ENCODE assay signal across 8 cellular contexts in genomic region chr17:77450742-77451270, GRCh38.
A peak's percentile ranks its signal among the peaks of the same experiment; 100 is the strongest.
DNase-seq lines count a peak whose midpoint lies in the region; ATAC-seq and TF ChIP-seq lines count a peak whose summit lies in the region.

No MANE protein-coding gene starts in this region.

- H3K23ac ChIP-seq in trophoblast cell (ENCODE audit: low read length) = no peak overlapping the region

- TF ChIP-seq CTCF in Calu3 (IDR thresholded peaks at IDR 0.05; ENCODE audit: unreplicated experiment) (no peak), esophagus squamous epithelium (IDR thresholded peaks at IDR 0.05) (no peak)

- H3K79me2 ChIP-seq in trophoblast cell (ENCODE audit: control insufficient read depth, insufficient read depth, low read length, poor library complexity) = peaks cover 44% of the 10 kb centered on the region

- DNase-seq in Calu3 (no peak), SJSA1 (ENCODE audit: low read depth in 1 of 2, low spot score in 2 of 2) (peak in 1 of 2 experiments; percentile 42), esophagus squamous epithelium (lab: John Stamatoyannopoulos, UW) (no peak), trophoblast cell (no peak), NCI-H187 treated with DMSO at 0.1 percent for 48 hours (lab: John Stamatoyannopoulos, UW) (no peak)
- no peak for DNase-seq in stimulated activated CD4-positive, alpha-beta T cell treated with anti-CD3 and anti-CD28 coated beads, Interleukin-2, amount 100 ng/mL, for 48 hours

- H4K91ac ChIP-seq in trophoblast cell (ENCODE audit: low read depth, low read length) = peak overlapping the region; percentile 93

- BruUV-seq in Calu3 (replicated peaks; lab: Mats Ljungman, UMichigan) = no TSS peak

- H3K36me3 Mint-ChIP-seq in Calu3 (ENCODE audit: insufficient read depth, unreplicated experiment) = peaks cover 84% of the 10 kb centered on the region

- peaks cover 66% of the 10 kb centered on the region for H3K4me1 ChIP-seq in SJSA1 (replicated peaks)
- H3K4me1 ChIP-seq in esophagus squamous epithelium = peaks cover 79 to 97% (median 80%) of the 10 kb centered on the region in 3 donors
- peaks cover 56 to 63% of the 10 kb centered on the region in 2 experiments for H3K4me1 ChIP-seq in trophoblast cell (ENCODE audit: control insufficient read depth in 1 of 2, insufficient read depth in 2 of 2, low read length in 2 of 2)

- CTCF ChIA-PET in Calu3 (lab: Charles Lee) = interaction anchor here (0.5 to 3.9 kb wide), 4 partner anchors 10 to 310 kb away, joined by 3 to 14 read pairs (median 4); partner anchors contain the start of gene SEC14L1

- H3K4me1 Mint-ChIP-seq in Calu3 (ENCODE audit: low read depth, unreplicated experiment) = peaks cover 82% of the 10 kb centered on the region

- H4K12ac ChIP-seq in trophoblast cell (ENCODE audit: low read depth, low read length) = peak overlapping the region; percentile 31

- 3 to 25% methylated on average over 2 to 8 of the region's 11 CpGs for WGBS in esophagus squamous epithelium, 2 donors
- no CpG with 5 or more reads among the region's 11 CpGs for WGBS in trophoblast cell (ENCODE audit: extremely low coverage, insufficient coverage, insufficient read length)

- no peaks in the 10 kb centered on the region for H3K27me3 Mint-ChIP-seq in Calu3 (ENCODE audit: unreplicated experiment)

- peak overlapping the region; percentile 82 for H4K8ac ChIP-seq in trophoblast cell (ENCODE audit: low read depth, low read length)

- intact Hi-C loops in Calu3 (cut with micrococcal nuclease; ENCODE audit: unreplicated experiment) = loop anchor here (10.0 kb wide), 1 partner anchor 116 kb away; no protein-coding TSS in a partner anchor
- intact Hi-C loops in esophagus squamous epithelium (cut with DNase I) = no loop called here

- no peaks in the 10 kb centered on the region for H3K27me3 ChIP-seq in SJSA1 (replicated peaks)
- H3K27me3 ChIP-seq in esophagus squamous epithelium = no peaks in the 10 kb centered on the region
- H3K27me3 ChIP-seq in trophoblast cell (ENCODE audit: insufficient read depth, low read length) = no peaks in the 10 kb centered on the region

- no peak for TF ChIP-seq POLR2A in esophagus squamous epithelium (IDR thresholded peaks at IDR 0.05)

- ATAC-seq in GM18502 (IDR thresholded peaks at IDR 0.05; ENCODE audit: poor library complexity, unreplicated experiment) = no peak
- ATAC-seq in GM19035 (IDR thresholded peaks at IDR 0.05; ENCODE audit: unreplicated experiment) = no peak

- peak overlapping the region; percentile 79 for H3K9ac ChIP-seq in trophoblast cell (ENCODE audit: low read length)

- H3K9me3 Mint-ChIP-seq in Calu3 (ENCODE audit: low read depth, unreplicated experiment) = no peaks in the 10 kb centered on the region

- H2AFZ ChIP-seq in trophoblast cell (ENCODE audit: insufficient read depth, low read length, poor library complexity) = peak overlapping the region; percentile 51

- H3K36me3 ChIP-seq in SJSA1 = peaks cover 10% of the 10 kb centered on the region
- peaks cover 0 to 6% (median 0%) of the 10 kb centered on the region in 3 donors for H3K36me3 ChIP-seq in esophagus squamous epithelium
- peaks cover 0 to 2% of the 10 kb centered on the region in 2 experiments for H3K36me3 ChIP-seq in trophoblast cell (ENCODE audit: control insufficient read depth in 1 of 2, insufficient read depth in 2 of 2, low read length in 2 of 2)

- H2AK5ac ChIP-seq in trophoblast cell (ENCODE audit: low read length) = peak overlapping the region; percentile 87

- H2BK120ac ChIP-seq in trophoblast cell (ENCODE audit: insufficient read depth, low read length, poor library complexity) = peak overlapping the region; percentile 89

- H3K18ac ChIP-seq in trophoblast cell (ENCODE audit: low read length) = peak overlapping the region; percentile 88

- H3K4me3 Mint-ChIP-seq in Calu3 (ENCODE audit: low read depth, unreplicated experiment) = peak overlapping the region; percentile 84

- peak overlapping the region; percentile 87 for H3K4ac ChIP-seq in trophoblast cell (ENCODE audit: low read depth, low read length)

- H2BK5ac ChIP-seq in trophoblast cell (ENCODE audit: low read depth, low read length, poor library complexity) = peak overlapping the region; percentile 97

- H3K27ac Mint-ChIP-seq in Calu3 (ENCODE audit: unreplicated experiment) = peak overlapping the region; percentile 91

- H3K4me2 ChIP-seq in trophoblast cell (ENCODE audit: low read length) = peak overlapping the region; percentile 62

- H3K14ac ChIP-seq in trophoblast cell (ENCODE audit: low read length) = peak overlapping the region; percentile 91

- peak overlapping the region; percentile 40 for H3K4me3 ChIP-seq in SJSA1
- H3K4me3 ChIP-seq in esophagus squamous epithelium = peak overlapping the region; percentile 37 to 67 (median 56)
- peak overlapping the region; percentile 78 for H3K4me3 ChIP-seq in trophoblast cell (ENCODE audit: low read depth, low read length)

- H2BK12ac ChIP-seq in trophoblast cell (ENCODE audit: low read length) = peak overlapping the region; percentile 78

- H3K27ac ChIP-seq in SJSA1 = peak overlapping the region; percentile 55
- H3K27ac ChIP-seq in esophagus squamous epithelium = peak overlapping the region; percentile 84 to 94 (median 91)
- H3K27ac ChIP-seq in trophoblast cell (ENCODE audit: low read depth, low read length) = peak overlapping the region; percentile 92

- H3K9me3 ChIP-seq in SJSA1 (replicated peaks) (no peaks in the 10 kb centered on the region), esophagus squamous epithelium (no peaks in the 10 kb centered on the region), trophoblast cell (ENCODE audit: insufficient read depth, low read depth, low read length) (no peaks in the 10 kb centered on the region)

- peaks cover 43% of the 10 kb centered on the region for H3K79me1 ChIP-seq in trophoblast cell (ENCODE audit: low read length)
